In the genomic region with DNA sequence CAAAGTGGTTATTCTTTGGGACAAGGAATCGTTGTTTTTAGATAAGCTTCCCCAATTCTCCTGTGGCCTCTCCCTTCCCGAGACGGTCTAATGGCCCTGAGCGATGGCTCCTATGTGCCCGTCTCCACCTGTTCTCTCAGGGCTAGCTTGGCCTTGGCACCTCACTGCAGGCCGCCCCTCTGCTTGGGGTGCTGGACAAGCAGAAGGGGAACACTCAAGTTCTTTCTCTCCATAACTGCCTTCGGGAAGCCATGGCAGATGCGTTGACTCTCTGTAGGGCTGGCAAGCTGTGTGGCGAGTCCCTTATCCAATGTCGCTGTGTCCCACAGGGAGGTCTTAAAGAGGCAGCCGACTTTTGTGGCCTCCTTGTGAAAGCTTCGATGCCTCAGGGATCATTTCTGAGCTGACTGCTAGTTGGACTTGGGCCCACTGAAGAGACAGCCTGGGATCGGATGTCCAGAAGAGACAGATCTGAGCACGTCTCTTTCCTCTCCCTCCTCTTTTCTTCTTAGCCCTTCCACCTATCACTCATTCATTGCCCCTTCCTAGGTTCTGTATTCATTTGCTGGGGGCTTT, we compare ENCODE assay signal across 19 cellular contexts.
"Had no signal": no experiment of that assay in that cellular context is flagged by ENCODE, and none has a peak within 500 bp of the region (broad histone marks: within the 10 kb centered on the region; RNA-seq: fewer than 3 reads in every experiment).

No MANE protein-coding gene starts in this region.

- H3K9me3 ChIP-seq: thyroid gland had no signal

- H3K4me3 ChIP-seq: lung, thyroid gland had no signal

- FAIRE-seq: endothelial cell of umbilical vein, frontal cortex, keratinocyte had no signal

- DNase-seq: activated CD4-positive, alpha-beta memory T cell treated with anti-CD3 and anti-CD28 coated beads, Interleukin-2, amount 10 ng/mL, durations not matched to agents 7 days and 5 days; activated CD4-positive, alpha-beta T cell treated with anti-CD3 and anti-CD28 coated beads, Interleukin-2, amount 10 ng/mL, durations not matched to agents 24 days and 14 days; activated effector memory CD4-positive, alpha-beta T cell treated with anti-CD3 and anti-CD28 coated beads, Interleukin-2, amount 50 U/mL, for 16 hours; activated naive CD4-positive, alpha-beta T cell treated with anti-CD3 and anti-CD28 coated beads, Interleukin-2, amount 50 U/mL, for 16 hours; activated T-cell treated with anti-CD3 and anti-CD28 coated beads for 4 hours; anterior cingulate cortex; caudate nucleus; effector memory CD8-positive, alpha-beta T cell; head of caudate nucleus; naive thymus-derived CD4-positive, alpha-beta T cell; retina; stimulated activated CD4-positive, alpha-beta T cell treated with anti-CD3 and anti-CD28 coated beads, Interleukin-4, amount 100 ng/mL, for 24 hours; stimulated activated naive CD8-positive, alpha-beta T cell treated with anti-CD3 and anti-CD28 coated beads, Interleukin-15, Interleukin-2, amounts not matched to agents 100 U/mL and 50 U/mL, for 24 hours; substantia nigra; thyroid gland had no signal

- H3K27me3 ChIP-seq: thyroid gland had no signal

- H3K36me3 ChIP-seq: thyroid gland had no signal

- H3K27ac ChIP-seq: thyroid gland had no signal
